Comparison of ENCODE assay signal across 21 cellular contexts in the genomic region with DNA sequence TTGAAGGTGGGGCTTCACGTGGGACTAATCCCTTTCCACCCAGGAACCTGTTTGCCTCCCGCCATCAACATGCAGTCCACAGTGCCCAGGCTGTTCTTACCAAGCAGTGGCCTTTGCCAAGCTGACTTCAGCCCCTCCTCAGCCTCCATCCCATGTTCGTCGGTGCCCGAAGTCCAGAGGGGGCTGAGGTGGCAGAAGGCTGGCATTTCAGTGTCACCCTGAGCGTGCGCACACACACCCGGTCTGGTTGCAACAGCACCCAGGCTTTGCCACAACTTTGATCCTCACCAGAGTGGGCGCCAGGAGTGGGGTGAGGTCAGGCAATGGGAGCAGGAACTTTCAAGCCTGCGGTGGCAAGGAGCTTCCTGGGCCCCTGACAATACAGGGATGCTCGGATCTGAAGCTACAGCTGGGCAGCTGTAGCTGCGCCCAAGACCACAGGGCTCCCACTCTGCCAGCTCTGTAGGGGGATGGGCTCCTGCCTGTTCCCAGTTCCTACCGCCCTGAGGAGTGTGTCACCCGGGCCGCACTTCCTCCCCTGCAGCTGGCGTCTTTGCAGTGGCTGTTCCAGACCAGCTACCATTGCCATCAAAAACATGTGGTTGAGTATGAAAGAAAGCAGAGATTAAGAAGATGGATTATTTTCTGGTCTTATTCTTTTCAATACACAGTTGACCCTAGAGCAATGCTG.
A peak's percentile ranks its signal among the peaks of the same experiment; 100 is the strongest.
DNase-seq lines count a peak whose midpoint lies in the region; ATAC-seq, FAIRE-seq and TF ChIP-seq lines count a peak whose summit lies in the region.
"Had no signal": no experiment of that assay in that cellular context is flagged by ENCODE, and none has a peak within 500 bp of the region (broad histone marks: within the 10 kb centered on the region; RNA-seq: fewer than 3 reads in every experiment).

No MANE protein-coding gene starts in this region.

- H3K27me3 ChIP-seq in right cardiac atrium (ENCODE audit: control insufficient read depth, insufficient read depth) (no peaks in the 10 kb centered on the region), H1 (replicated peaks in 1 of 4; ENCODE audit: control insufficient read depth in 3 of 4, extremely low read depth in 1 of 4, insufficient read depth in 3 of 4, low read length in 3 of 4) (no peaks in the 10 kb centered on the region), upper lobe of right lung (no peaks in the 10 kb centered on the region)

- no peak for TF ChIP-seq EP300 in H1 (IDR thresholded peaks at IDR 0.05; ENCODE audit: borderline replicate concordance in 1 of 2, low read depth in 2 of 2, low read length in 2 of 2)

- H3K79me1 ChIP-seq in H1 (ENCODE audit: low read depth, low read length), result no peaks in the 10 kb centered on the region

- FAIRE-seq in H1 (lab: Jason Lieb, UNC) (no peak), frontal cortex (lab: Jason Lieb, UNC) (no peak)
- FAIRE-seq: A204.1, GM12878, HTR-8/SVneo had no signal

- H3K23ac ChIP-seq in H1 (ENCODE audit: insufficient read length), result no peak overlapping the region

- H4K8ac ChIP-seq in H1 (ENCODE audit: extremely low read depth, insufficient read depth, low read length), result no peak overlapping the region

- H2BK5ac ChIP-seq in H1 (ENCODE audit: low read depth, low read length), result no peak overlapping the region

- H3K4ac ChIP-seq in H1 (replicated peaks; ENCODE audit: insufficient read length, low read depth, low read length), result no peak overlapping the region

- H2BK15ac ChIP-seq in H1 (ENCODE audit: low read length), result no peak overlapping the region

- DNase-seq in right cardiac atrium, result peak in 2 of 3 donors; percentile 18 to 27
- DNase-seq in left cardiac atrium, result no peak
- DNase-seq in NCI-H2029 (lab: John Stamatoyannopoulos, UW), result peak; percentile 35
- no peak for DNase-seq in H1 (ENCODE audit: low read depth in 1 of 2, low spot score in 2 of 2)
- DNase-seq in upper lobe of right lung, result no peak
- no peak for DNase-seq in midbrain (lab: John Stamatoyannopoulos, UW)
- DNase-seq in frontal cortex (ENCODE audit: low spot score in 2 of 2), result no peak
- DNase-seq: H9, HFFc6, IMR-90, Karpas-422, NCI-H1436, NCI-H2081, NCI-H2171 treated with DMSO at 0.1 percent for 48 hours, NCI-H526 treated with DMSO at 0.1 percent for 48 hours, SIG-M5, SK-N-SH had no signal

- no peak for TF ChIP-seq RAD21 in H1 (IDR thresholded peaks at IDR 0.05 in 1 of 2, conservative IDR thresholded peaks at IDR 0.05 in 1 of 2; ENCODE audit: low read depth in 2 of 2, low read length in 2 of 2)

- intact Hi-C loops in right cardiac atrium (cut with DNase I), result no loop called here
- intact Hi-C loops in left cardiac atrium (cut with DNase I), result no loop called here
- intact Hi-C loops in upper lobe of right lung (cut with DNase I), result no loop called here

- ATAC-seq in right cardiac atrium, result peak in 1 of 2 donors; percentile 23
- no peak for ATAC-seq in left cardiac atrium
- peak; percentile 23 for ATAC-seq in upper lobe of right lung
- ATAC-seq in HG02642 (IDR thresholded peaks at IDR 0.05; ENCODE audit: poor library complexity, unreplicated experiment), result no peak
- ATAC-seq: GM12878 had no signal

- POLR2A ChIA-PET in H1 (lab: Charles Lee; ENCODE audit: partially characterized antibody), result no interaction called here

- H2BK12ac ChIP-seq in H1 (ENCODE audit: low read depth, low read length), result no peak overlapping the region

- no peak overlapping the region for H4K5ac ChIP-seq in H1 (ENCODE audit: insufficient read length, low read depth, low read length)

- no peak overlapping the region for H3K9ac ChIP-seq in H1 (replicated peaks in 1 of 4; ENCODE audit: extremely low read depth in 1 of 4, low read depth in 3 of 4, low read length in 3 of 4)
- H3K9ac ChIP-seq: SK-N-SH had no signal

- CTCF ChIA-PET in H1 (lab: Charles Lee; ENCODE audit: partially characterized antibody), result no interaction called here

- H2BK20ac ChIP-seq in H1 (ENCODE audit: low read length), result no peak overlapping the region

- H3K4me1 ChIP-seq in right cardiac atrium (ENCODE audit: control insufficient read depth, insufficient read depth, low read length) (no peaks in the 10 kb centered on the region), H1 (replicated peaks in 1 of 4; ENCODE audit: control insufficient read depth in 3 of 4, insufficient read depth in 4 of 4, low read length in 3 of 4) (no peaks in the 10 kb centered on the region; a peak in 1 of 7 replicates), upper lobe of right lung (no peaks in the 10 kb centered on the region)

- no peak for TF ChIP-seq POLR2A in H1 (IDR thresholded peaks at IDR 0.05; ENCODE audit: control extremely low read depth in 1 of 2, low read depth in 2 of 2, low read length in 2 of 2)

- H3K27ac ChIP-seq in right cardiac atrium (ENCODE audit: low read length) (no peak overlapping the region), H1 (ENCODE audit: low read depth, low read length) (no peak overlapping the region), upper lobe of right lung (no peak overlapping the region)

- peak overlapping the region; percentile 76; the same call in 1 of the 2 replicates for H2AFZ ChIP-seq in H1 (ENCODE audit: low read length)

- no peaks in the 10 kb centered on the region for H3K36me3 ChIP-seq in H1 (ENCODE audit: control insufficient read depth in 2 of 4, insufficient read depth in 4 of 4, low read length in 3 of 4)
- H3K36me3 ChIP-seq in upper lobe of right lung, result no peaks in the 10 kb centered on the region

- H4K91ac ChIP-seq in H1 (replicated peaks; ENCODE audit: insufficient read length, low read length), result no peak overlapping the region

- H2AK5ac ChIP-seq in H1 (ENCODE audit: low read depth, low read length), result no peak overlapping the region

- H3K4me3 ChIP-seq in right cardiac atrium (ENCODE audit: low read length), result no peak overlapping the region
- H3K4me3 ChIP-seq in H1 (ENCODE audit: extremely low read depth in 1 of 4, insufficient read depth in 2 of 4, low read depth in 3 of 4, low read length in 4 of 4), result no peak overlapping the region
- H3K4me3 ChIP-seq in upper lobe of right lung, result no peak overlapping the region
- H3K4me3 ChIP-seq: GM12878 had no signal

- TF ChIP-seq CTCF in H1 (IDR thresholded peaks at IDR 0.05; ENCODE audit: control extremely low read depth in 1 of 3, insufficient read depth in 1 of 3, low read depth in 1 of 3, low read length in 3 of 3) (no peak), upper lobe of right lung (IDR thresholded peaks at IDR 0.05) (no peak)

- no peak overlapping the region for H3K14ac ChIP-seq in H1 (ENCODE audit: insufficient read length)

- H4K20me1 ChIP-seq in H1 (replicated peaks in 1 of 2; ENCODE audit: control insufficient read depth in 1 of 2, insufficient read depth in 2 of 2, low read length in 2 of 2), result no peaks in the 10 kb centered on the region

- no peaks in the 10 kb centered on the region for H3K23me2 ChIP-seq in H1 (ENCODE audit: low read depth, low read length)

- no peak overlapping the region for H3K18ac ChIP-seq in H1 (ENCODE audit: extremely low read depth, low read length)

- no peak overlapping the region for H2BK120ac ChIP-seq in H1 (replicated peaks; ENCODE audit: low read depth, low read length)

- H3K4me2 ChIP-seq in H1 (ENCODE audit: insufficient read depth in 1 of 2, low read depth in 2 of 2, low read length in 2 of 2), result no peak overlapping the region
- H3K4me2 ChIP-seq: SK-N-SH had no signal

- no peaks in the 10 kb centered on the region for H3K79me2 ChIP-seq in H1 (ENCODE audit: control insufficient read depth in 1 of 2, insufficient read depth in 2 of 2, low read length in 2 of 2)

- H3K9me3 ChIP-seq in right cardiac atrium (ENCODE audit: control insufficient read depth, low read length) (no peaks in the 10 kb centered on the region), H1 (ENCODE audit: insufficient read depth in 2 of 2, low read depth in 1 of 2, low read length in 1 of 2) (no peaks in the 10 kb centered on the region), upper lobe of right lung (no peaks in the 10 kb centered on the region)
- H3K9me3 ChIP-seq: SK-N-SH had no signal

- H3K56ac ChIP-seq in H1 (replicated peaks; ENCODE audit: insufficient read length, low read depth, low read length), result no peak overlapping the region

- 88% methylated on average over 16 of the region's 16 CpGs for WGBS in right cardiac atrium
- WGBS in H1 (ENCODE audit: extremely low coverage in 1 of 2, insufficient coverage in 1 of 2, insufficient read length in 1 of 2, insufficient replicate concordance in 2 of 2, low coverage in 1 of 2, low lambda C conversion rate in 2 of 2, missing lambda C conversion rate in 1 of 2), 2 experiments, result 92% methylated on average over 16 of the region's 16 CpGs; no CpG with 5 or more reads in 1 of the 2 experiments

TF ChIP-seq in H1, 55 proteins besides CTCF, POLR2A, EP300 and RAD21:
- TF ChIP-seq, protein P1, sequence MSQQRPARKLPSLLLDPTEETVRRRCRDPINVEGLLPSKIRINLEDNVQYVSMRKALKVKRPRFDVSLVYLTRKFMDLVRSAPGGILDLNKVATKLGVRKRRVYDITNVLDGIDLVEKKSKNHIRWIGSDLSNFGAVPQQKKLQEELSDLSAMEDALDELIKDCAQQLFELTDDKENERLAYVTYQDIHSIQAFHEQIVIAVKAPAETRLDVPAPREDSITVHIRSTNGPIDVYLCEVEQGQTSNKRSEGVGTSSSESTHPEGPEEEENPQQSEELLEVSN (IDR thresholded peaks at IDR 0.05), result no peak
- TF ChIP-seq SP2 (IDR thresholded peaks at IDR 0.05; ENCODE audit: low read length), result no peak
- TF ChIP-seq KDM1A (IDR thresholded peaks at IDR 0.05; ENCODE audit: borderline replicate concordance, low read length), result no peak
- TF ChIP-seq RXRA (IDR thresholded peaks at IDR 0.05; ENCODE audit: insufficient read depth, low read depth, low read length), result no peak
- no peak for TF ChIP-seq GTF2F1 (IDR thresholded peaks at IDR 0.05; ENCODE audit: borderline replicate concordance, low read depth, low read length)
- no peak for TF ChIP-seq TAF1 (IDR thresholded peaks at IDR 0.05; ENCODE audit: low read depth, low read length)
- TF ChIP-seq CHD1 (IDR thresholded peaks at IDR 0.05; ENCODE audit: low read depth, low read length), result no peak
- no peak for TF ChIP-seq CHD2 (IDR thresholded peaks at IDR 0.05; ENCODE audit: low read length)
- TF ChIP-seq SRF (IDR thresholded peaks at IDR 0.05; ENCODE audit: low read depth, low read length), result no peak
- TF ChIP-seq POU5F1 (IDR thresholded peaks at IDR 0.05; ENCODE audit: low read depth, low read length), result no peak
- TF ChIP-seq CBX5 (IDR thresholded peaks at IDR 0.05; ENCODE audit: low read depth, low read length), result no peak
- no peak for TF ChIP-seq ASH2L (IDR thresholded peaks at IDR 0.05; ENCODE audit: low read length)
- TF ChIP-seq EZH2 (IDR thresholded peaks at IDR 0.05; ENCODE audit: low read depth, low read length, severe bottlenecking), result no peak
- TF ChIP-seq NANOG (IDR thresholded peaks at IDR 0.05; ENCODE audit: insufficient read depth, low read depth, low read length, poor library complexity, severe bottlenecking), result no peak
- no peak for TF ChIP-seq KDM5A (IDR thresholded peaks at IDR 0.05; ENCODE audit: low read length)
- TF ChIP-seq RFX5 (IDR thresholded peaks at IDR 0.05; ENCODE audit: borderline replicate concordance, low read depth, low read length), result no peak
TF ChIP-seq in H1: peak in this region for 0.

Comparison
In these comparisons a context has a peak if more than half of its experiments do, and no peak if none do; other contexts are left out.
1. DNase-seq: peak in right cardiac atrium (2 of 3) and NCI-H2029 (single experiment); none in left cardiac atrium (single experiment), H1 (0 of 2), upper lobe of right lung (single experiment), midbrain (single experiment) and frontal cortex (0 of 2).